Comparison of ENCODE assay signal across 8 cellular contexts in genomic region chr10:102674566-102674965, GRCh38. TPM values are rescaled to one million over a fixed set of nuclear protein-coding genes. Genes with fewer than 3 reads are reported as not detected.
DNase-seq lines count a peak whose midpoint lies in the region; ATAC-seq and TF ChIP-seq lines count a peak whose summit lies in the region.

No MANE protein-coding gene starts in this region.

- ATAC-seq in Right ventricle myocardium superior (ENCODE audit: poor library complexity) = peak; percentile 23
- ATAC-seq in naive thymus-derived CD4-positive, alpha-beta T cell = peak; percentile 58
- no peak for ATAC-seq in aorta (ENCODE audit: low FRiP score)

- CTCF ChIA-PET in naive thymus-derived CD4-positive, alpha-beta T cell (lab: Charles Lee) = interaction anchor here (0.8 to 3.5 kb wide), 6 partner anchors 10 to 40 kb away, joined by 3 to 22 read pairs (median 6); partner anchors contain the start of genes ARL3, SFXN2 and TRIM8
- CTCF ChIA-PET in Caco-2 (lab: Charles Lee) = no interaction called here

- POLR2A ChIA-PET in naive thymus-derived CD4-positive, alpha-beta T cell (lab: Charles Lee) = interaction anchor here (0.8 to 11.1 kb wide), 11 partner anchors 9 to 278 kb away, joined by 3 to 169 read pairs (median 8); partner anchors contain the start of genes ARL3, SFXN2, SUFU and TRIM8
- POLR2A ChIA-PET in Caco-2 (lab: Charles Lee) = no interaction called here

- no peaks in the 10 kb centered on the region for H3K36me3 ChIP-seq in naive thymus-derived CD4-positive, alpha-beta T cell (ENCODE audit: control insufficient read depth in 2 of 3, insufficient read depth in 3 of 3, low read length in 3 of 3)
- no peaks in the 10 kb centered on the region for H3K36me3 ChIP-seq in aorta (ENCODE audit: control insufficient read depth in 1 of 2, insufficient read depth in 2 of 2, low read length in 1 of 2)
- H3K36me3 ChIP-seq in Caco-2 (ENCODE audit: control insufficient read depth, insufficient read depth, low read length) = no peaks in the 10 kb centered on the region

- WGBS in aorta, 2 donors = 23 to 29% methylated on average over 2 of the region's 2 CpGs

- DNase-seq in Right ventricle myocardium superior (no peak), cardiac septum (ENCODE audit: low spot score) (no peak), coronary artery (ENCODE audit: low spot score) (no peak), aorta (no peak), Caco-2 (no peak), NCI-H1436 (lab: John Stamatoyannopoulos, UW) (no peak)
- DNase-seq in naive thymus-derived CD4-positive, alpha-beta T cell = peak in 4 of 9 donors; percentile 46 to 63 (median 56)
- DNase-seq in stimulated activated CD4-positive, alpha-beta T cell treated with anti-CD3 and anti-CD28 coated beads, Interleukin-4, amount 100 ng/mL, for 4 hours = no peak

- no peaks in the 10 kb centered on the region for H3K27me3 ChIP-seq in naive thymus-derived CD4-positive, alpha-beta T cell (ENCODE audit: control insufficient read depth in 2 of 2, insufficient read depth in 2 of 2, low read length in 2 of 2)
- H3K27me3 ChIP-seq in aorta (ENCODE audit: control insufficient read depth in 1 of 2, insufficient read depth in 2 of 2, low read length in 1 of 2) (no peaks in the 10 kb centered on the region), Caco-2 (replicated peaks; ENCODE audit: control insufficient read depth, insufficient read depth, low read length) (no peaks in the 10 kb centered on the region)

- peak overlapping the region; percentile 74 to 97 (median 91) for H3K27ac Mint-ChIP-seq in naive thymus-derived CD4-positive, alpha-beta T cell
- no peak overlapping the region for H3K27ac Mint-ChIP-seq in Caco-2 (ENCODE audit: unreplicated experiment)

- no peaks in the 10 kb centered on the region for H3K9me3 ChIP-seq in naive thymus-derived CD4-positive, alpha-beta T cell (ENCODE audit: control insufficient read depth in 2 of 3, low read length in 3 of 3)
- H3K9me3 ChIP-seq in aorta (ENCODE audit: control insufficient read depth, low read length) = no peaks in the 10 kb centered on the region
- H3K9me3 ChIP-seq in Caco-2 = no peaks in the 10 kb centered on the region

- no peaks in the 10 kb centered on the region for H3K27me3 Mint-ChIP-seq in naive thymus-derived CD4-positive, alpha-beta T cell
- no peaks in the 10 kb centered on the region for H3K27me3 Mint-ChIP-seq in Caco-2 (ENCODE audit: insufficient read depth, unreplicated experiment)

- H3K4me3 ChIP-seq in coronary artery = peak overlapping the region; percentile 61
- peak overlapping the region; percentile 52 for H3K4me3 ChIP-seq in naive thymus-derived CD4-positive, alpha-beta T cell (ENCODE audit: low read length)
- peak overlapping the region in 1 of 2 donors; percentile 9 for H3K4me3 ChIP-seq in aorta (ENCODE audit: low read length in 2 of 2)
- no peak overlapping the region for H3K4me3 ChIP-seq in Caco-2 (ENCODE audit: low read depth, low read length)

- intact Hi-C loops in Right ventricle myocardium superior (cut with DNase I) (no loop called here), cardiac septum (cut with DNase I) (loop anchor here (2.0 kb wide), 1 partner anchor 30 kb away; the partner anchor contains the start of gene TRIM8), aorta (cut with DNase I) (loop anchor here in 1 of 2 donors (2.0 kb wide), 1 partner anchor 28 kb away; no protein-coding TSS in a partner anchor), Caco-2 (cut with micrococcal nuclease; ENCODE audit: unreplicated experiment) (no loop called here)
- intact Hi-C loops in naive thymus-derived CD4-positive, alpha-beta T cell (cut with micrococcal nuclease) = loop anchor here (1.0 to 5.0 kb wide), 7 partner anchors 13 to 172 kb away; partner anchors contain the start of genes ACTR1A (in 2 of the 2), ARL3 (in 1 of the 2), SFXN2 (in 1 of the 2) and WBP1L (in 1 of the 2)

- no TSS peak for BruUV-seq in Caco-2 (replicated peaks; lab: Mats Ljungman, UMichigan)

- peaks cover 18 to 36% of the 10 kb centered on the region in 2 donors for H3K4me1 ChIP-seq in naive thymus-derived CD4-positive, alpha-beta T cell (ENCODE audit: control insufficient read depth in 2 of 2, insufficient read depth in 2 of 2, low read length in 2 of 2)
- H3K4me1 ChIP-seq in aorta (ENCODE audit: control insufficient read depth in 1 of 2, insufficient read depth in 2 of 2, low read length in 2 of 2) (peaks cover 0 to 3% of the 10 kb centered on the region in 2 donors), Caco-2 (peaks cover 3% of the 10 kb centered on the region; the same call in 1 of the 2 replicates)

- H3K4me1 Mint-ChIP-seq in naive thymus-derived CD4-positive, alpha-beta T cell = peaks cover 32 to 76% (median 52%) of the 10 kb centered on the region in 7 donors
- no peaks in the 10 kb centered on the region for H3K4me1 Mint-ChIP-seq in Caco-2 (ENCODE audit: low read depth, unreplicated experiment)

- H3K9me3 Mint-ChIP-seq in naive thymus-derived CD4-positive, alpha-beta T cell = no peaks in the 10 kb centered on the region
- H3K9me3 Mint-ChIP-seq in Caco-2 (ENCODE audit: unreplicated experiment) = no peaks in the 10 kb centered on the region

- TF ChIP-seq CTCF in coronary artery (IDR thresholded peaks at IDR 0.05) (no peak), Caco-2 (IDR thresholded peaks at IDR 0.05; ENCODE audit: insufficient read depth in 1 of 2, low read depth in 1 of 2, low read length in 1 of 2, severe bottlenecking in 1 of 2, unreplicated experiment in 1 of 2) (no peak)

- H3K27ac ChIP-seq in coronary artery = peak overlapping the region; percentile 68 to 94
- peak overlapping the region; percentile 85 for H3K27ac ChIP-seq in naive thymus-derived CD4-positive, alpha-beta T cell (ENCODE audit: low read depth, low read length)
- peak overlapping the region; percentile 18 to 19 for H3K27ac ChIP-seq in aorta (ENCODE audit: low read depth in 1 of 2, low read length in 2 of 2)

- peaks cover 0 to 1% (median 0%) of the 10 kb centered on the region in 5 donors for H3K36me3 Mint-ChIP-seq in naive thymus-derived CD4-positive, alpha-beta T cell
- H3K36me3 Mint-ChIP-seq in Caco-2 (ENCODE audit: insufficient read depth, unreplicated experiment) = no peaks in the 10 kb centered on the region

- H3K4me3 Mint-ChIP-seq in naive thymus-derived CD4-positive, alpha-beta T cell = peak overlapping the region; percentile 78 to 93 (median 85)
- no peak overlapping the region for H3K4me3 Mint-ChIP-seq in Caco-2 (ENCODE audit: unreplicated experiment)

RNA-seq across cellular contexts. Expression of gene TRIM8, which starts 30.3 kb away (rescaled TPM):
- total RNA-seq in Right ventricle myocardium superior = 103 TPM
- 99.6 TPM for total RNA-seq in cardiac septum
- total RNA-seq in naive thymus-derived CD4-positive, alpha-beta T cell = 10 to 100 TPM; 55.2 to 88.7 (median 59.1) TPM
- 10 to 100 TPM; 23.9 to 50.5 TPM for polyA plus RNA-seq in naive thymus-derived CD4-positive, alpha-beta T cell
- total RNA-seq in aorta = 100 to 1,000 TPM; 126 to 189 TPM
- polyA plus RNA-seq in aorta = 10 to 100 TPM; 40.6 to 72.4 TPM
- total RNA-seq in Caco-2 (2022) = 40.9 and 44.4 TPM in 2 replicates

RNA-seq across cellular contexts. Expression of gene ARL3, which starts 39.6 kb away (rescaled TPM):
- total RNA-seq in Right ventricle myocardium superior (14.1 TPM), cardiac septum (13.1 TPM), aorta (1 to 10 TPM; 8.2 to 8.6 TPM), Caco-2 (2022) (7.8 and 8.0 TPM in 2 replicates)
- 1 to 10 TPM; 1.3 to 5.1 (median 2.9) TPM for total RNA-seq in naive thymus-derived CD4-positive, alpha-beta T cell
- 1 to 10 TPM; 2.2 to 3.4 TPM for polyA plus RNA-seq in naive thymus-derived CD4-positive, alpha-beta T cell
- polyA plus RNA-seq in aorta = 10 to 100 TPM; 17.3 to 18.9 TPM

RNA-seq across cellular contexts. Expression of gene SFXN2, which starts 39.9 kb away (rescaled TPM):
- total RNA-seq in Right ventricle myocardium superior (1.7 TPM), cardiac septum (2.8 TPM), aorta (1 to 10 TPM; 5.1 to 8.3 TPM), Caco-2 (2022) (34.8 and 40.0 TPM in 2 replicates)
- 10 to 100 TPM; 11.6 to 32.1 (median 26.8) TPM for total RNA-seq in naive thymus-derived CD4-positive, alpha-beta T cell
- polyA plus RNA-seq in naive thymus-derived CD4-positive, alpha-beta T cell = 10 to 100 TPM; 11.4 to 17.5 TPM
- 1 to 10 TPM; 3.2 to 3.5 TPM for polyA plus RNA-seq in aorta

Comparison
In these comparisons a context has a peak if more than half of its experiments do, and no peak if none do; other contexts are left out.
1. intact Hi-C loops: an anchor here in cardiac septum (2.0 kb wide) and naive thymus-derived CD4-positive, alpha-beta T cell (1.0 to 5.0 kb wide); none called in Right ventricle myocardium superior and Caco-2.
2. H3K27ac ChIP-seq: peak in every context shown above with its lines; median percentile 85 in naive thymus-derived CD4-positive, alpha-beta T cell; 81 in coronary artery; 18 in aorta.